Comparison of ENCODE assay signal across 1 cellular context in the genomic region with DNA sequence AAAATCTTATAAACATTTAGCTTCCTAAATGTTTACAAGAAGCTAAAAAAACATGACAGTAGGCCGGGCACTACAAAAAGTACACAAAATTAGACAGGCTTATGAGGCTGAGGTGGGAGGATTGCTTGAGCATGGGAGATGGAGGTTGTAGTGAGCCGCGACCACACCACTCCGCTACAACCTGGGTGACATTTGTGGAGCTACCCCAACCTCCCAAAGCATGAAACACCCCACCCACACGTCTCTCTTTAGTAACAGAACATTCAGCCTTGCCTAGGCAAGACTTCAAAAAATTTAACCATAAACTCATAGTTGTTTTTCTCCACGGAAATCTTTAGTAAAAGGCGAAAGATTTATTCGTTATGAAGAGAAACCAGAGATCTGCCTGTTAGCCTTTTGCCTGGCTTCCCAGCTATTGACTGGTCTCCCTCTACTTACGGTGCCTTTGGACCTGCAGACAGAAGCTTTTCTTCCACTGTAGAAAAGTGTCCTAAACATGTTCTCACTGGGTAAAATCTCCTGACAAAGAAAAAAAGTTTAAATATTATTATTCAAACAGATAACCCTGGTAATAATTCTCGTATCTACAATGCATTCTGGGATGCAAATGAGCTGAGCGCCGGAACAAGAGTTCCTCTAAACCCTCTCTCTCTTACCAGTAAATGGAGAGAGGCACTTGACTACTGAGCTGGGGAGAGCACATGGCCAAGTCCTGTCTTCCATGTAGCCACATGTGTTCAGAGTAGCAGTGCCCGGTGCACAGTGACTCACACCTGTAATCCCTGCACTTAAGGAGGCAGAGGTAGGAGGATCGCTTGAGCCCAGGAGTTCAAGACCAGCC.
TF ChIP-seq lines count a peak whose summit lies in the region.

No MANE protein-coding gene starts in this region.

TF ChIP-seq in HepG2, 621 proteins besides CTCF, POLR2A, EP300 and RAD21 (continues in another document):
- TF ChIP-seq, protein P1, sequence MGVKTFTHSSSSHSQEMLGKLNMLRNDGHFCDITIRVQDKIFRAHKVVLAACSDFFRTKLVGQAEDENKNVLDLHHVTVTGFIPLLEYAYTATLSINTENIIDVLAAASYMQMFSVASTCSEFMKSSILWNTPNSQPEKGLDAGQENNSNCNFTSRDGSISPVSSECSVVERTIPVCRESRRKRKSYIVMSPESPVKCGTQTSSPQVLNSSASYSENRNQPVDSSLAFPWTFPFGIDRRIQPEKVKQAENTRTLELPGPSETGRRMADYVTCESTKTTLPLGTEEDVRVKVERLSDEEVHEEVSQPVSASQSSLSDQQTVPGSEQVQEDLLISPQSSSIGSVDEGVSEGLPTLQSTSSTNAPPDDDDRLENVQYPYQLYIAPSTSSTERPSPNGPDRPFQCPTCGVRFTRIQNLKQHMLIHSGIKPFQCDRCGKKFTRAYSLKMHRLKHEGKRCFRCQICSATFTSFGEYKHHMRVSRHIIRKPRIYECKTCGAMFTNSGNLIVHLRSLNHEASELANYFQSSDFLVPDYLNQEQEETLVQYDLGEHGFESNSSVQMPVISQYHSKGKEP (CRISPR knock-in tag; IDR thresholded peaks at IDR 0.05) = peak; percentile 82; the same call in 1 of the 2 replicates
- TF ChIP-seq BHLHE40 (IDR thresholded peaks at IDR 0.05; ENCODE audit: low read length) = no peak
- TF ChIP-seq AKAP8 (CRISPR knock-in tag; IDR thresholded peaks at IDR 0.05) = no peak; the same call in 1 of the 2 replicates
- TF ChIP-seq FOXK1 (CRISPR knock-in tag; IDR thresholded peaks at IDR 0.05; ENCODE audit: borderline replicate concordance, low read depth) = peak; percentile 63
- TF ChIP-seq ZSCAN9 (CRISPR knock-in tag; IDR thresholded peaks at IDR 0.05; ENCODE audit: borderline replicate concordance) = peak; percentile 84
- TF ChIP-seq SMAD1 (CRISPR knock-in tag; IDR thresholded peaks at IDR 0.05; ENCODE audit: borderline replicate concordance, low read depth) = no peak
- no peak for TF ChIP-seq ZNF282 (IDR thresholded peaks at IDR 0.05; ENCODE audit: partially characterized antibody)
- TF ChIP-seq CC2D1A (CRISPR knock-in tag; IDR thresholded peaks at IDR 0.05) = no peak
- peak; percentile 64; the same call in 1 of the 2 replicates for TF ChIP-seq MIER3 (CRISPR knock-in tag; IDR thresholded peaks at IDR 0.05; ENCODE audit: borderline replicate concordance)
- TF ChIP-seq, protein P2, sequence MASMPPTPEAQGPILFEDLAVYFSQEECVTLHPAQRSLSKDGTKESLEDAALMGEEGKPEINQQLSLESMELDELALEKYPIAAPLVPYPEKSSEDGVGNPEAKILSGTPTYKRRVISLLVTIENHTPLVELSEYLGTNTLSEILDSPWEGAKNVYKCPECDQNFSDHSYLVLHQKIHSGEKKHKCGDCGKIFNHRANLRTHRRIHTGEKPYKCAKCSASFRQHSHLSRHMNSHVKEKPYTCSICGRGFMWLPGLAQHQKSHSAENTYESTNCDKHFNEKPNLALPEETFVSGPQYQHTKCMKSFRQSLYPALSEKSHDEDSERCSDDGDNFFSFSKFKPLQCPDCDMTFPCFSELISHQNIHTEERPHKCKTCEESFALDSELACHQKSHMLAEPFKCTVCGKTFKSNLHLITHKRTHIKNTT (CRISPR knock-in tag; IDR thresholded peaks at IDR 0.05) = 0 out of 2 replicates have a peak, but pooled peaks have one; percentile 76
- TF ChIP-seq, protein P3, sequence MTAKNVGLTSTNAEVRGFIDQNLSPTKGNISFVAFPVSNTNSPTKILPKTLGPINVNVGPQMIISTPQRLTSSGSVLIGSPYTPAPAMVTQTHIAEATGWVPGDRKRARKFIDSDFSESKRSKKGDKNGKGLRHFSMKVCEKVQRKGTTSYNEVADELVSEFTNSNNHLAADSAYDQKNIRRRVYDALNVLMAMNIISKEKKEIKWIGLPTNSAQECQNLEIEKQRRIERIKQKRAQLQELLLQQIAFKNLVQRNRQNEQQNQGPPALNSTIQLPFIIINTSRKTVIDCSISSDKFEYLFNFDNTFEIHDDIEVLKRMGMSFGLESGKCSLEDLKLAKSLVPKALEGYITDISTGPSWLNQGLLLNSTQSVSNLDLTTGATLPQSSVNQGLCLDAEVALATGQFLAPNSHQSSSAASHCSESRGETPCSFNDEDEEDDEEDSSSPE (CRISPR knock-in tag; IDR thresholded peaks at IDR 0.05) = no peak
- no peak for TF ChIP-seq HOXA7 (CRISPR knock-in tag; IDR thresholded peaks at IDR 0.05)
- TF ChIP-seq MAF1 (CRISPR knock-in tag; IDR thresholded peaks at IDR 0.05; ENCODE audit: borderline replicate concordance) = no peak
- no peak for TF ChIP-seq BRD4 (CRISPR knock-in tag; IDR thresholded peaks at IDR 0.05)
- TF ChIP-seq, protein P4, sequence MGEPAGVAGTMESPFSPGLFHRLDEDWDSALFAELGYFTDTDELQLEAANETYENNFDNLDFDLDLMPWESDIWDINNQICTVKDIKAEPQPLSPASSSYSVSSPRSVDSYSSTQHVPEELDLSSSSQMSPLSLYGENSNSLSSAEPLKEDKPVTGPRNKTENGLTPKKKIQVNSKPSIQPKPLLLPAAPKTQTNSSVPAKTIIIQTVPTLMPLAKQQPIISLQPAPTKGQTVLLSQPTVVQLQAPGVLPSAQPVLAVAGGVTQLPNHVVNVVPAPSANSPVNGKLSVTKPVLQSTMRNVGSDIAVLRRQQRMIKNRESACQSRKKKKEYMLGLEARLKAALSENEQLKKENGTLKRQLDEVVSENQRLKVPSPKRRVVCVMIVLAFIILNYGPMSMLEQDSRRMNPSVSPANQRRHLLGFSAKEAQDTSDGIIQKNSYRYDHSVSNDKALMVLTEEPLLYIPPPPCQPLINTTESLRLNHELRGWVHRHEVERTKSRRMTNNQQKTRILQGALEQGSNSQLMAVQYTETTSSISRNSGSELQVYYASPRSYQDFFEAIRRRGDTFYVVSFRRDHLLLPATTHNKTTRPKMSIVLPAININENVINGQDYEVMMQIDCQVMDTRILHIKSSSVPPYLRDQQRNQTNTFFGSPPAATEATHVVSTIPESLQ (CRISPR knock-in tag; conservative IDR thresholded peaks at IDR 0.05) = peak; percentile 87
- 0 out of 2 replicates have a peak, but pooled peaks have one; percentile 42 for TF ChIP-seq ZNF350 (CRISPR knock-in tag; IDR thresholded peaks at IDR 0.05; ENCODE audit: borderline replicate concordance, low read depth)
- peak; percentile 32; the same call in 1 of the 2 replicates for TF ChIP-seq ZFX (CRISPR knock-in tag; IDR thresholded peaks at IDR 0.05; ENCODE audit: low read depth)
- peak; percentile 91; the same call in 1 of the 2 replicates for TF ChIP-seq ZNF615 (CRISPR knock-in tag; IDR thresholded peaks at IDR 0.05; ENCODE audit: borderline replicate concordance)
- TF ChIP-seq HDAC1 (CRISPR knock-in tag; IDR thresholded peaks at IDR 0.05) = no peak
- TF ChIP-seq TP53 (CRISPR knock-in tag; conservative IDR thresholded peaks at IDR 0.05) = no peak; the same call in 1 of the 2 replicates
- TF ChIP-seq, protein P5, sequence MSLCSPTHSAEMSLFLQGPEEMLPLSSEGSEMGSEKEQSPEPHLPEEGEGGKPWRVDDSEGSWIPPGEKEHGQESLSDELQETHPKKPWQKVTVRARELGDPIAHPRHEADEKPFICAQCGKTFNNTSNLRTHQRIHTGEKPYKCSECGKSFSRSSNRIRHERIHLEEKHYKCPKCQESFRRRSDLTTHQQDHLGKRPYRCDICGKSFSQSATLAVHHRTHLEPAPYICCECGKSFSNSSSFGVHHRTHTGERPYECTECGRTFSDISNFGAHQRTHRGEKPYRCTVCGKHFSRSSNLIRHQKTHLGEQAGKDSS (CRISPR knock-in tag; IDR thresholded peaks at IDR 0.05; ENCODE audit: borderline replicate concordance, low read depth) = no peak
- TF ChIP-seq, protein P6, sequence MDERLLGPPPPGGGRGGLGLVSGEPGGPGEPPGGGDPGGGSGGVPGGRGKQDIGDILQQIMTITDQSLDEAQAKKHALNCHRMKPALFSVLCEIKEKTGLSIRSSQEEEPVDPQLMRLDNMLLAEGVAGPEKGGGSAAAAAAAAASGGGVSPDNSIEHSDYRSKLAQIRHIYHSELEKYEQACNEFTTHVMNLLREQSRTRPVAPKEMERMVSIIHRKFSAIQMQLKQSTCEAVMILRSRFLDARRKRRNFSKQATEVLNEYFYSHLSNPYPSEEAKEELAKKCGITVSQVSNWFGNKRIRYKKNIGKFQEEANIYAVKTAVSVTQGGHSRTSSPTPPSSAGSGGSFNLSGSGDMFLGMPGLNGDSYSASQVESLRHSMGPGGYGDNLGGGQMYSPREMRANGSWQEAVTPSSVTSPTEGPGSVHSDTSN (CRISPR knock-in tag; IDR thresholded peaks at IDR 0.05) = no peak
- TF ChIP-seq PHB2 (IDR thresholded peaks at IDR 0.05; ENCODE audit: partially characterized antibody) = no peak
- peak; percentile 43; the same call in 1 of the 2 replicates for TF ChIP-seq KMT2A (CRISPR knock-in tag; IDR thresholded peaks at IDR 0.05)
- no peak for TF ChIP-seq ZNF382 (CRISPR knock-in tag; IDR thresholded peaks at IDR 0.05; ENCODE audit: borderline replicate concordance)
- TF ChIP-seq, protein P7, sequence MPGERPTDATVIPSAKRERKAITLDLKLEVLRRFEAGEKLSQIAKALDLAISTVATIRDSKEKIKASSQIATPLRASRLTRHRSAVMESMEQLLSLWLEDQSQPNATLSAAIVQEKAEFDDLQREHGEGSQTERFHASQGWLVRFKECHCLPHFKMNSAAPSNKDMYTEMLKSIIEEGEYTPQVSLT (CRISPR knock-in tag; IDR thresholded peaks at IDR 0.05; ENCODE audit: borderline replicate concordance, low read depth) = no peak
- 0 out of 2 replicates have a peak, but pooled peaks have one; percentile 21 for TF ChIP-seq WIZ (CRISPR knock-in tag; IDR thresholded peaks at IDR 0.05)
- no peak for TF ChIP-seq HCFC1 (IDR thresholded peaks at IDR 0.05; ENCODE audit: low read depth, low read length)
- TF ChIP-seq ZNF562 (CRISPR knock-in tag; IDR thresholded peaks at IDR 0.05; ENCODE audit: borderline replicate concordance) = no peak; the same call in 1 of the 2 replicates
- peak; percentile 58; the same call in 1 of the 2 replicates for TF ChIP-seq ZBTB7B (CRISPR knock-in tag; IDR thresholded peaks at IDR 0.05)
- TF ChIP-seq CCAR2 (optimal IDR thresholded peaks at IDR 0.05; ENCODE audit: low read depth, low read length) = no peak
- no peak for TF ChIP-seq ZNF510 (CRISPR knock-in tag; IDR thresholded peaks at IDR 0.05; ENCODE audit: low read depth)
- TF ChIP-seq, protein P8, sequence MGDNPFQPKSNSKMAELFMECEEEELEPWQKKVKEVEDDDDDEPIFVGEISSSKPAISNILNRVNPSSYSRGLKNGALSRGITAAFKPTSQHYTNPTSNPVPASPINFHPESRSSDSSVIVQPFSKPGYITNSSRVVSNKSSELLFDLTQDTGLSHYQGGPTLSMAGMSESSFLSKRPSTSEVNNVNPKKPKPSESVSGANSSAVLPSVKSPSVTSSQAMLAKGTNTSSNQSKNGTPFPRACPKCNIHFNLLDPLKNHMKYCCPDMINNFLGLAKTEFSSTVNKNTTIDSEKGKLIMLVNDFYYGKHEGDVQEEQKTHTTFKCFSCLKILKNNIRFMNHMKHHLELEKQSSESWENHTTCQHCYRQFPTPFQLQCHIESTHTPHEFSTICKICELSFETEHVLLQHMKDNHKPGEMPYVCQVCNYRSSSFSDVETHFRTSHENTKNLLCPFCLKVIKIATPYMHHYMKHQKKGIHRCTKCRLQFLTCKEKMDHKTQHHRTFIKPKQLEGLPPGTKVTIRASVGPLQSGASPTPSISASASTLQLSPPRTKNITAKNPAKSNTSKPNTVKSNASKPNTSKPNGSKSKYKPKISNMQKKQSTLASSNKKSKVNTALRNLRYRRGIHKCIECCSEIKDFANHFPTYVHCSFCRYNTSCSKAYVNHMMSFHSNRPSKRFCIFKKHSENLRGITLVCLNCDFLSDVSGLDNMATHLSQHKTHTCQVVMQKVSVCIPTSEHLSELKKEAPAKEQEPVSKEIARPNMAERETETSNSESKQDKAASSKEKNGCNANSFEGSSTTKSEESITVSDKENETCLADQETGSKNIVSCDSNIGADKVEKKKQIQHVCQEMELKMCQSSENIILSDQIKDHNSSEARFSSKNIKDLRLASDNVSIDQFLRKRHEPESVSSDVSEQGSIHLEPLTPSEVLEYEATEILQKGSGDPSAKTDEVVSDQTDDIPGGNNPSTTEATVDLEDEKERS (CRISPR knock-in tag; IDR thresholded peaks at IDR 0.05) = peak; percentile 82
- TF ChIP-seq RARA (CRISPR knock-in tag; IDR thresholded peaks at IDR 0.05) = peak; percentile 40; the same call in 1 of the 2 replicates
- TF ChIP-seq SIX4 (CRISPR knock-in tag; IDR thresholded peaks at IDR 0.05) = peak; percentile 73; the same call in 1 of the 2 replicates
- TF ChIP-seq GATAD1 (CRISPR knock-in tag; IDR thresholded peaks at IDR 0.05) = peak; percentile 30; the same call in 1 of the 2 replicates
- no peak for TF ChIP-seq SNAI1 (CRISPR knock-in tag; IDR thresholded peaks at IDR 0.05; ENCODE audit: borderline replicate concordance)
- peak; percentile 34; the same call in 1 of the 2 replicates for TF ChIP-seq RFXAP (CRISPR knock-in tag; IDR thresholded peaks at IDR 0.05; ENCODE audit: borderline replicate concordance)
- peak; percentile 27; the same call in 1 of the 2 replicates for TF ChIP-seq KDM6A (CRISPR knock-in tag; IDR thresholded peaks at IDR 0.05; ENCODE audit: low read depth)
- TF ChIP-seq, protein P9, sequence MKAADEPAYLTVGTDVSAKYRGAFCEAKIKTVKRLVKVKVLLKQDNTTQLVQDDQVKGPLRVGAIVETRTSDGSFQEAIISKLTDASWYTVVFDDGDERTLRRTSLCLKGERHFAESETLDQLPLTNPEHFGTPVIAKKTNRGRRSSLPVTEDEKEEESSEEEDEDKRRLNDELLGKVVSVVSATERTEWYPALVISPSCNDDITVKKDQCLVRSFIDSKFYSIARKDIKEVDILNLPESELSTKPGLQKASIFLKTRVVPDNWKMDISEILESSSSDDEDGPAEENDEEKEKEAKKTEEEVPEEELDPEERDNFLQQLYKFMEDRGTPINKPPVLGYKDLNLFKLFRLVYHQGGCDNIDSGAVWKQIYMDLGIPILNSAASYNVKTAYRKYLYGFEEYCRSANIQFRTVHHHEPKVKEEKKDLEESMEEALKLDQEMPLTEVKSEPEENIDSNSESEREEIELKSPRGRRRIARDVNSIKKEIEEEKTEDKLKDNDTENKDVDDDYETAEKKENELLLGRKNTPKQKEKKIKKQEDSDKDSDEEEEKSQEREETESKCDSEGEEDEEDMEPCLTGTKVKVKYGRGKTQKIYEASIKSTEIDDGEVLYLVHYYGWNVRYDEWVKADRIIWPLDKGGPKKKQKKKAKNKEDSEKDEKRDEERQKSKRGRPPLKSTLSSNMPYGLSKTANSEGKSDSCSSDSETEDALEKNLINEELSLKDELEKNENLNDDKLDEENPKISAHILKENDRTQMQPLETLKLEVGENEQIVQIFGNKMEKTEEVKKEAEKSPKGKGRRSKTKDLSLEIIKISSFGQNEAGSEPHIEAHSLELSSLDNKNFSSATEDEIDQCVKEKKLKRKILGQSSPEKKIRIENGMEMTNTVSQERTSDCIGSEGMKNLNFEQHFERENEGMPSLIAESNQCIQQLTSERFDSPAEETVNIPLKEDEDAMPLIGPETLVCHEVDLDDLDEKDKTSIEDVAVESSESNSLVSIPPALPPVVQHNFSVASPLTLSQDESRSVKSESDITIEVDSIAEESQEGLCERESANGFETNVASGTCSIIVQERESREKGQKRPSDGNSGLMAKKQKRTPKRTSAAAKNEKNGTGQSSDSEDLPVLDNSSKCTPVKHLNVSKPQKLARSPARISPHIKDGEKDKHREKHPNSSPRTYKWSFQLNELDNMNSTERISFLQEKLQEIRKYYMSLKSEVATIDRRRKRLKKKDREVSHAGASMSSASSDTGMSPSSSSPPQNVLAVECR (CRISPR knock-in tag; IDR thresholded peaks at IDR 0.05; ENCODE audit: borderline replicate concordance) = peak; percentile 47; the same call in 1 of the 2 replicates
- peak; percentile 57; the same call in 1 of the 2 replicates for TF ChIP-seq KDM3A (CRISPR knock-in tag; IDR thresholded peaks at IDR 0.05; ENCODE audit: low read depth)
- no peak for TF ChIP-seq JARID2 (CRISPR knock-in tag; IDR thresholded peaks at IDR 0.05; ENCODE audit: insufficient replicate concordance)
- TF ChIP-seq TAF1 (CRISPR knock-in tag; IDR thresholded peaks at IDR 0.05) = peak; percentile 49; the same call in 1 of the 2 replicates
